ENCODE assay signal across 20 cellular contexts in genomic region chr3:100110101-100110500, GRCh38.
"Had no signal": no experiment of that assay in that cellular context is flagged by ENCODE, and none has a peak within 500 bp of the region (broad histone marks: within the 10 kb centered on the region; RNA-seq: fewer than 3 reads in every experiment).

No MANE protein-coding gene starts in this region.

- H3K9me3 ChIP-seq: left lung, pancreas, suprapubic skin, tibial nerve, upper lobe of right lung, vagina had no signal

- H3K4me3 ChIP-seq: dorsolateral prefrontal cortex, left lung, lung, pancreas, suprapubic skin, tibial nerve, upper lobe of right lung, vagina had no signal

- H3K27me3 ChIP-seq: dorsolateral prefrontal cortex, left lung, pancreas, suprapubic skin, tibial nerve, upper lobe of right lung, vagina had no signal

- H3K36me3 ChIP-seq: left lung, pancreas, suprapubic skin, upper lobe of right lung, vagina had no signal

- ATAC-seq: left lung; natural killer cell treated with Interleukin-12 subunit alpha and Interleukin-12 subunit beta and Interleukin-15 and Interleukin-18, amount 100 ng/mL, for 72 hours; pancreas; sciatic nerve; upper lobe of right lung had no signal

- H3K27ac ChIP-seq: dorsolateral prefrontal cortex, left lung, pancreas, suprapubic skin, tibial nerve, upper lobe of right lung, vagina had no signal

- DNase-seq: central memory CD4-positive, alpha-beta T cell; cortex of kidney; dorsolateral prefrontal cortex; effector CD8-positive, alpha-beta T cell; glutamatergic neuron; immature natural killer cell; left lung; mesendoderm; occipital lobe; pancreas; small intestine; stimulated activated CD4-positive, alpha-beta T cell treated with anti-CD3 and anti-CD28 coated beads, Interleukin-12 subunit alpha, Interleukin-12 subunit beta, amount 100 ng/mL, for 4 hours; stimulated activated naive CD4-positive, alpha-beta T cell treated with Interleukin-2 at 50 U/mL for 16 hours; upper lobe of right lung had no signal
